ENCODE assay signal across 20 cellular contexts in genomic region chr18:12023375-12023774, GRCh38.
"Had no signal": no experiment of that assay in that cellular context is flagged by ENCODE, and none has a peak within 500 bp of the region (broad histone marks: within the 10 kb centered on the region; RNA-seq: fewer than 3 reads in every experiment).

No MANE protein-coding gene starts in this region.

- H3K36me3 Mint-ChIP-seq: naive B cell had no signal

- DNase-seq: activated CD4-positive, alpha-beta T cell treated with anti-CD3 and anti-CD28 coated beads for 1 hour; activated CD4-positive, alpha-beta T cell treated with anti-CD3 and anti-CD28 coated beads, Interleukin-2, amount 50 U/mL, for 4 hours; activated CD8-positive, alpha-beta memory T cell treated with anti-CD3 and anti-CD28 coated beads for 24 hours; activated CD8-positive, alpha-beta memory T cell treated with anti-CD3 and anti-CD28 coated beads, Interleukin-2, amount 50 U/mL, for 48 hours; activated naive CD4-positive, alpha-beta T cell treated with Interleukin-2 at 50 U/mL for 16 hours; activated T-cell treated with anti-CD3 and anti-CD28 coated beads, Interleukin-2, amount 50 U/mL, for 48 hours; amygdala; effector CD8-positive, alpha-beta T cell; left ventricle myocardium superior; naive B cell; occipital lobe; right lobe of liver; stimulated activated CD4-positive, alpha-beta T cell treated with anti-CD3 and anti-CD28 coated beads, Interleukin-4, amount 100 ng/mL, for 1 hour; stimulated activated naive CD4-positive, alpha-beta T cell; T-helper 1 cell; WERI-Rb-1 had no signal

- H3K4me3 ChIP-seq: right lobe of liver, SJSA1 had no signal

- H3K4me1 Mint-ChIP-seq: memory B cell, neural crest cell had no signal

- H3K4me3 Mint-ChIP-seq: dendritic cell treated with granulocyte-macrophage colony-stimulating factor and Interleukin-4, amounts not matched to agents 40 ng/mL and 50 ng/mL, for 4 days; memory B cell; naive B cell; neural crest cell had no signal

- H3K27me3 ChIP-seq: right lobe of liver, SJSA1 had no signal

- H3K27ac Mint-ChIP-seq: dendritic cell treated with granulocyte-macrophage colony-stimulating factor and Interleukin-4, amounts not matched to agents 40 ng/mL and 50 ng/mL, for 4 days; memory B cell had no signal

- H3K27ac ChIP-seq: right lobe of liver, SJSA1, WERI-Rb-1 had no signal

- H3K27me3 Mint-ChIP-seq: dendritic cell treated with granulocyte-macrophage colony-stimulating factor and Interleukin-4, amounts not matched to agents 40 ng/mL and 50 ng/mL, for 4 days; memory B cell; naive B cell had no signal

- H3K4me1 ChIP-seq: SJSA1 had no signal

- H3K9me3 Mint-ChIP-seq: dendritic cell treated with granulocyte-macrophage colony-stimulating factor and Interleukin-4, amounts not matched to agents 40 ng/mL and 50 ng/mL, for 4 days; memory B cell; neural crest cell had no signal

- ATAC-seq: left ventricle myocardium superior, right lobe of liver had no signal

- H3K9me3 ChIP-seq: right lobe of liver, SJSA1 had no signal

- H3K36me3 ChIP-seq: SJSA1 had no signal
